ENCODE assay signal across 8 cellular contexts in genomic region chr4:147780137-147780777, GRCh38. TPM values are rescaled to one million over a fixed set of nuclear protein-coding genes. Genes with fewer than 3 reads are reported as not detected.
DNase-seq lines count a peak whose midpoint lies in the region; ATAC-seq, FAIRE-seq and TF ChIP-seq lines count a peak whose summit lies in the region.

No MANE protein-coding gene starts in this region.

- H2BK15ac ChIP-seq in H1 (ENCODE audit: low read length), result 0 out of 2 replicates have a peak overlapping the region, but pooled peaks have one; percentile 40

- H3K14ac ChIP-seq in H1 (ENCODE audit: insufficient read length), result no peak overlapping the region

- intact Hi-C loops in esophagus muscularis mucosa (cut with DNase I), result no loop called here
- intact Hi-C loops in activated T-helper 2 cell treated with anti-CD3 and anti-CD28 coated beads, Interferon-gamma antibody, Interleukin-2, Interleukin-4, amounts not matched to agents 10 μg/mL and 5 μg/mL and 100 μg/mL, durations not matched to agents 14 hours and 24 hours and 36 hours (cut with micrococcal nuclease), result no loop called here

- H2BK20ac ChIP-seq in H1 (ENCODE audit: low read length), result no peak overlapping the region

- TF ChIP-seq EP300 in H1 (IDR thresholded peaks at IDR 0.05; ENCODE audit: borderline replicate concordance in 1 of 2, low read depth in 2 of 2, low read length in 2 of 2), result no peak
- TF ChIP-seq EP300 in esophagus muscularis mucosa (IDR thresholded peaks at IDR 0.05), result no peak

- WGBS in H1 (ENCODE audit: extremely low coverage in 1 of 2, insufficient coverage in 1 of 2, insufficient read length in 1 of 2, insufficient replicate concordance in 2 of 2, low coverage in 1 of 2, low lambda C conversion rate in 2 of 2, missing lambda C conversion rate in 1 of 2), 2 experiments, result 85% methylated on average over 7 of the region's 7 CpGs; no CpG with 5 or more reads in 1 of the 2 experiments
- 79% methylated on average over 7 of the region's 7 CpGs for WGBS in esophagus muscularis mucosa

- H4K20me1 ChIP-seq in H1 (replicated peaks in 1 of 2; ENCODE audit: control insufficient read depth in 1 of 2, insufficient read depth in 2 of 2, low read length in 2 of 2), result no peaks in the 10 kb centered on the region

- DNase-seq in CD1c-positive myeloid dendritic cell (ENCODE audit: extremely low spot score) (peak; percentile 93), H1 (ENCODE audit: low read depth in 1 of 2, low spot score in 2 of 2) (no peak), esophagus muscularis mucosa (ENCODE audit: extremely low spot score) (no peak), activated gamma-delta T cell (lab: John Stamatoyannopoulos, UW) (no peak)
- no peak for DNase-seq in activated CD8-positive, alpha-beta memory T cell treated with anti-CD3 and anti-CD28 coated beads, Interleukin-2, amount 50 U/mL, for 48 hours
- no peak for DNase-seq in activated T-helper 2 cell treated with anti-CD3 and anti-CD28 coated beads, Interferon-gamma antibody, Interleukin-2, Interleukin-4, amounts not matched to agents 10 μg/mL and 5 μg/mL and 100 μg/mL, durations not matched to agents 14 hours and 24 hours and 36 hours (ENCODE audit: low spot score)

- H3K18ac ChIP-seq in H1 (ENCODE audit: extremely low read depth, low read length), result no peak overlapping the region

- no peaks in the 10 kb centered on the region for H3K27me3 ChIP-seq in H1 (replicated peaks in 1 of 4; ENCODE audit: control insufficient read depth in 3 of 4, extremely low read depth in 1 of 4, insufficient read depth in 3 of 4, low read length in 3 of 4)
- no peaks in the 10 kb centered on the region for H3K27me3 ChIP-seq in esophagus muscularis mucosa

- no peak for TF ChIP-seq POLR2A in H1 (IDR thresholded peaks at IDR 0.05; ENCODE audit: control extremely low read depth in 1 of 2, low read depth in 2 of 2, low read length in 2 of 2)
- no peak for TF ChIP-seq POLR2A in esophagus muscularis mucosa (IDR thresholded peaks at IDR 0.05; ENCODE audit: low read depth)

- H3K4me1 Mint-ChIP-seq in activated T-helper 2 cell treated with anti-CD3 and anti-CD28 coated beads, Interferon-gamma antibody, Interleukin-2, Interleukin-4, amounts not matched to agents 10 μg/mL and 5 μg/mL and 100 μg/mL, durations not matched to agents 14 hours and 24 hours and 36 hours (ENCODE audit: low read depth), result peaks cover 50% of the 10 kb centered on the region

- POLR2A ChIA-PET in H1 (lab: Charles Lee; ENCODE audit: partially characterized antibody), result no interaction called here

- no peak for FAIRE-seq in H1 (lab: Jason Lieb, UNC)

- ATAC-seq in GM19328 (IDR thresholded peaks at IDR 0.05; ENCODE audit: unreplicated experiment), result peak; percentile 52
- peak; percentile 46 for ATAC-seq in HG03159 (IDR thresholded peaks at IDR 0.05; ENCODE audit: unreplicated experiment)

- no peak overlapping the region; the same call in 1 of the 2 replicates for H2BK5ac ChIP-seq in H1 (ENCODE audit: low read depth, low read length)

- H2BK120ac ChIP-seq in H1 (replicated peaks; ENCODE audit: low read depth, low read length), result no peak overlapping the region

- no peaks in the 10 kb centered on the region for H3K4me1 ChIP-seq in H1 (replicated peaks in 1 of 4; ENCODE audit: control insufficient read depth in 3 of 4, insufficient read depth in 4 of 4, low read length in 3 of 4)
- peaks cover 34 to 77% (median 69%) of the 10 kb centered on the region in 4 donors for H3K4me1 ChIP-seq in esophagus muscularis mucosa

- H3K4me3 Mint-ChIP-seq in activated T-helper 2 cell treated with anti-CD3 and anti-CD28 coated beads, Interferon-gamma antibody, Interleukin-2, Interleukin-4, amounts not matched to agents 10 μg/mL and 5 μg/mL and 100 μg/mL, durations not matched to agents 14 hours and 24 hours and 36 hours (ENCODE audit: low read depth), result no peak overlapping the region

- H3K4me2 ChIP-seq in H1 (ENCODE audit: insufficient read depth in 1 of 2, low read depth in 2 of 2, low read length in 2 of 2), result no peak overlapping the region

- no peaks in the 10 kb centered on the region for H3K9me3 Mint-ChIP-seq in activated T-helper 2 cell treated with anti-CD3 and anti-CD28 coated beads, Interferon-gamma antibody, Interleukin-2, Interleukin-4, amounts not matched to agents 10 μg/mL and 5 μg/mL and 100 μg/mL, durations not matched to agents 14 hours and 24 hours and 36 hours

- H3K36me3 ChIP-seq in H1 (ENCODE audit: control insufficient read depth in 2 of 4, insufficient read depth in 4 of 4, low read length in 3 of 4) (no peaks in the 10 kb centered on the region), esophagus muscularis mucosa (no peaks in the 10 kb centered on the region)

- no peak overlapping the region for H2AK5ac ChIP-seq in H1 (ENCODE audit: low read depth, low read length)

- no peak overlapping the region for H3K27ac Mint-ChIP-seq in activated T-helper 2 cell treated with anti-CD3 and anti-CD28 coated beads, Interferon-gamma antibody, Interleukin-2, Interleukin-4, amounts not matched to agents 10 μg/mL and 5 μg/mL and 100 μg/mL, durations not matched to agents 14 hours and 24 hours and 36 hours

- TF ChIP-seq RAD21 in H1 (IDR thresholded peaks at IDR 0.05 in 1 of 2, conservative IDR thresholded peaks at IDR 0.05 in 1 of 2; ENCODE audit: low read depth in 2 of 2, low read length in 2 of 2), result no peak

- H3K79me2 ChIP-seq in H1 (ENCODE audit: control insufficient read depth in 1 of 2, insufficient read depth in 2 of 2, low read length in 2 of 2), result no peaks in the 10 kb centered on the region; a peak in 1 of 4 replicates

- TF ChIP-seq CTCF in H1 (IDR thresholded peaks at IDR 0.05; ENCODE audit: control extremely low read depth in 1 of 3, insufficient read depth in 1 of 3, low read depth in 1 of 3, low read length in 3 of 3) (no peak), esophagus muscularis mucosa (IDR thresholded peaks at IDR 0.05) (no peak)

- H3K23me2 ChIP-seq in H1 (ENCODE audit: low read depth, low read length), result no peaks in the 10 kb centered on the region

- H3K79me1 ChIP-seq in H1 (ENCODE audit: low read depth, low read length), result no peaks in the 10 kb centered on the region; the same call in 1 of the 2 replicates

- CTCF ChIA-PET in H1 (lab: Charles Lee; ENCODE audit: partially characterized antibody), result interaction anchor here (0.9 to 1.4 kb wide), 3 partner anchors 12 to 87 kb away, joined by 3 to 4 read pairs (median 3); no protein-coding TSS in a partner anchor

- peak overlapping the region; percentile 68; the same call in 1 of the 2 replicates for H2BK12ac ChIP-seq in H1 (ENCODE audit: low read depth, low read length)

- H3K9me3 ChIP-seq in H1 (ENCODE audit: insufficient read depth in 2 of 2, low read depth in 1 of 2, low read length in 1 of 2) (no peaks in the 10 kb centered on the region), esophagus muscularis mucosa (no peaks in the 10 kb centered on the region)

- H3K9ac ChIP-seq in H1 (replicated peaks in 1 of 4; ENCODE audit: extremely low read depth in 1 of 4, low read depth in 3 of 4, low read length in 3 of 4), result no peak overlapping the region

- H3K56ac ChIP-seq in H1 (replicated peaks; ENCODE audit: insufficient read length, low read depth, low read length), result no peak overlapping the region

- no peak overlapping the region for H4K5ac ChIP-seq in H1 (ENCODE audit: insufficient read length, low read depth, low read length)

- no peak overlapping the region for H3K4ac ChIP-seq in H1 (replicated peaks; ENCODE audit: insufficient read length, low read depth, low read length)

- no peak overlapping the region for H3K27ac ChIP-seq in H1 (ENCODE audit: low read depth, low read length)
- H3K27ac ChIP-seq in esophagus muscularis mucosa (replicated peaks in 1 of 4), result peak overlapping the region in 2 of 4 donors; percentile 5 to 33

- H3K36me3 Mint-ChIP-seq in activated T-helper 2 cell treated with anti-CD3 and anti-CD28 coated beads, Interferon-gamma antibody, Interleukin-2, Interleukin-4, amounts not matched to agents 10 μg/mL and 5 μg/mL and 100 μg/mL, durations not matched to agents 14 hours and 24 hours and 36 hours (ENCODE audit: low read depth), result peaks cover 2% of the 10 kb centered on the region

- no peak overlapping the region for H3K23ac ChIP-seq in H1 (ENCODE audit: insufficient read length)

- H2AFZ ChIP-seq in H1 (ENCODE audit: low read length), result no peak overlapping the region

- no peak overlapping the region for H4K8ac ChIP-seq in H1 (ENCODE audit: extremely low read depth, insufficient read depth, low read length)

- H3K27me3 Mint-ChIP-seq in activated T-helper 2 cell treated with anti-CD3 and anti-CD28 coated beads, Interferon-gamma antibody, Interleukin-2, Interleukin-4, amounts not matched to agents 10 μg/mL and 5 μg/mL and 100 μg/mL, durations not matched to agents 14 hours and 24 hours and 36 hours (ENCODE audit: low read depth), result no peaks in the 10 kb centered on the region

- H4K91ac ChIP-seq in H1 (replicated peaks; ENCODE audit: insufficient read length, low read length), result no peak overlapping the region

- no peak overlapping the region for H3K4me3 ChIP-seq in H1 (ENCODE audit: extremely low read depth in 1 of 4, insufficient read depth in 2 of 4, low read depth in 3 of 4, low read length in 4 of 4)
- no peak overlapping the region for H3K4me3 ChIP-seq in esophagus muscularis mucosa

TF ChIP-seq in H1, 55 proteins besides CTCF, POLR2A, EP300 and RAD21 (continues in another document):
- TF ChIP-seq SRF (IDR thresholded peaks at IDR 0.05; ENCODE audit: low read depth, low read length) (no peak), SIN3A (conservative IDR thresholded peaks at IDR 0.05 in 1 of 2, IDR thresholded peaks at IDR 0.05 in 1 of 2; ENCODE audit: low read depth in 1 of 2, low read length in 2 of 2) (no peak), ZNF274 (IDR thresholded peaks at IDR 0.05; ENCODE audit: borderline replicate concordance, extremely low read depth, low read length) (no peak), EGR1 (IDR thresholded peaks at IDR 0.05; ENCODE audit: borderline replicate concordance, low read depth, low read length) (no peak), TAF7 (optimal IDR thresholded peaks at IDR 0.05; ENCODE audit: borderline replicate concordance, low read depth, low read length) (no peak)

RNA-seq across cellular contexts. Expression of gene ARHGAP10, which starts 48.4 kb away (rescaled TPM):
- 6.0 and 6.1 TPM in 2 replicates for total RNA-seq in H1 (2021; fragmentation: NEBNext Ultra II Directional; extraction: Animal tissue kit (Norgen Biotek cat#: 25700))
- polyA plus RNA-seq in H1 (2011; rRNA removed), result 3.2 and 3.7 TPM in 2 replicates
- polyA plus RNA-seq in H1 (2011; cell fraction: cytosol; rRNA removed), result 3.2 TPM
- polyA plus RNA-seq in H1 (2011; cell fraction: nucleus; rRNA removed), result 5.0 TPM
- 4.0 to 5.1 TPM (median 4.7 TPM) in 4 replicates for polyA plus RNA-seq in H1 (2012, experiment 1 of 2)
- 0.94 TPM for polyA plus RNA-seq in H1 (2012, experiment 2 of 2)
- 3.6 TPM for polyA plus RNA-seq in H1 (2013, experiment 1 of 2)
- 3.7 TPM for polyA plus RNA-seq in H1 (2013, experiment 2 of 2)
- 5.9 and 6.7 TPM in 2 replicates for polyA minus RNA-seq in H1 (2011; rRNA and poly(A)+ RNA removed)
- polyA minus RNA-seq in H1 (2011; cell fraction: cytosol; rRNA and poly(A)+ RNA removed), result 2.9 TPM
- polyA minus RNA-seq in H1 (2011; cell fraction: nucleus; rRNA and poly(A)+ RNA removed), result 17.1 TPM
- 100 to 1,000 TPM; 186 to 296 (median 192) TPM for total RNA-seq in esophagus muscularis mucosa
- 18.5 TPM in 2 replicates for total RNA-seq in activated T-helper 2 cell treated with anti-CD3 and anti-CD28 coated beads, Interferon-gamma antibody, Interleukin-2, Interleukin-4, amounts not matched to agents 10 μg/mL and 5 μg/mL and 100 μg/mL, durations not matched to agents 14 hours and 24 hours and 36 hours
